ENCODE assay signal across 16 cellular contexts in the genomic region with DNA sequence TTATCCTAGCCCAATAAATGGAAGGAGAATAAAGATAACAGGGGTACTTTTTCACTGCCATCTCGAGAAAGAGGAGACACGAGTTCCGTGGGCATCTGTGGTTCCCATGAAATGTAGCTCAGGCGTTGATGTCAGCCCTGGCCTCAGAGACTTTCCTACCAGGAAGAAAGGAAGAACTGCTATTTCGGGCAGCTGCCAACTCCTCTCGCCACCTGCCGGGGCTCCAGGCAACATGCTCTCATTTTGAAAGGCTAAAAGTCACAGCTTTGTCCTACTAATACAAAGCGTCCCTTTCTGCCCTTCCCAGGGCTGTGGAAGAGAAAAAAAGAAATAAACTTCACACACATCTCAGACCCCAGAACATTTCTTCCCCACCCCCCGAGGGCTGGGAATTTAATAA.
DNase-seq lines count a peak whose midpoint lies in the region; ATAC-seq, FAIRE-seq and TF ChIP-seq lines count a peak whose summit lies in the region.
"Had no signal": no experiment of that assay in that cellular context is flagged by ENCODE, and none has a peak within 500 bp of the region (broad histone marks: within the 10 kb centered on the region; RNA-seq: fewer than 3 reads in every experiment).

No MANE protein-coding gene starts in this region.

- DNase-seq in left ventricle myocardium inferior (no peak), left cardiac atrium (no peak), astrocyte (ENCODE audit: low read depth) (peak; percentile 8), left kidney (ENCODE audit: low read depth, low spot score) (peak; percentile 43), nephron progenitor cell (no peak), Calu3 (no peak), gastrocnemius medialis (no peak)
- DNase-seq: activated CD4-positive, alpha-beta T cell treated with anti-CD3 and anti-CD28 coated beads for 1 hour; lower lobe of right lung; stomach; T-cell had no signal

- peaks cover 52% of the 10 kb centered on the region for H3K27me3 ChIP-seq in left ventricle myocardium inferior (ENCODE audit: low read depth)
- no peaks in the 10 kb centered on the region for H3K27me3 ChIP-seq in astrocyte (ENCODE audit: insufficient read depth, low read length)
- H3K27me3 ChIP-seq in gastrocnemius medialis: no peaks in the 10 kb centered on the region

- H3K4me1 Mint-ChIP-seq in astrocyte (ENCODE audit: low read depth, unreplicated experiment): peaks cover 17% of the 10 kb centered on the region
- peaks cover 30% of the 10 kb centered on the region for H3K4me1 Mint-ChIP-seq in nephron progenitor cell
- no peaks in the 10 kb centered on the region for H3K4me1 Mint-ChIP-seq in Calu3 (ENCODE audit: low read depth, unreplicated experiment)

- ATAC-seq in left cardiac atrium (no peak), HG02973 (IDR thresholded peaks at IDR 0.05; ENCODE audit: unreplicated experiment) (no peak), gastrocnemius medialis (no peak)
- ATAC-seq: esophagus mucosa, lower lobe of right lung, T-cell had no signal

- H4K20me1 ChIP-seq in astrocyte (ENCODE audit: insufficient read depth, low read length): no peaks in the 10 kb centered on the region

- H3K27ac ChIP-seq in left ventricle myocardium inferior (replicated peaks) (no peak overlapping the region), astrocyte (ENCODE audit: low read depth, low read length) (no peak overlapping the region), gastrocnemius medialis (no peak overlapping the region)
- H3K27ac ChIP-seq: lower lobe of right lung, stomach had no signal

- no peak overlapping the region for H2AFZ ChIP-seq in astrocyte (ENCODE audit: low read depth, low read length)

- CTCF ChIA-PET in Calu3 (lab: Charles Lee): no interaction called here

- no peaks in the 10 kb centered on the region for H3K9me3 ChIP-seq in left ventricle myocardium inferior (replicated peaks)
- no peaks in the 10 kb centered on the region for H3K9me3 ChIP-seq in astrocyte (ENCODE audit: insufficient read depth, low read depth, low read length)
- H3K9me3 ChIP-seq in gastrocnemius medialis: no peaks in the 10 kb centered on the region
- H3K9me3 ChIP-seq: lower lobe of right lung, stomach had no signal

- no peaks in the 10 kb centered on the region for H3K27me3 Mint-ChIP-seq in astrocyte (ENCODE audit: low read depth, unreplicated experiment)
- peaks cover 5% of the 10 kb centered on the region for H3K27me3 Mint-ChIP-seq in nephron progenitor cell (ENCODE audit: low read depth, poor library complexity)
- no peaks in the 10 kb centered on the region for H3K27me3 Mint-ChIP-seq in Calu3 (ENCODE audit: unreplicated experiment)

- no peaks in the 10 kb centered on the region for H3K79me2 ChIP-seq in astrocyte (ENCODE audit: insufficient read depth, low read length)

- H3K4me3 ChIP-seq in left ventricle myocardium inferior: no peak overlapping the region
- no peak overlapping the region for H3K4me3 ChIP-seq in astrocyte (ENCODE audit: insufficient read depth, low read depth, low read length)
- H3K4me3 ChIP-seq in gastrocnemius medialis: no peak overlapping the region
- H3K4me3 ChIP-seq: lower lobe of right lung, stomach had no signal

- no TSS peak for BruUV-seq in Calu3 (replicated peaks; lab: Mats Ljungman, UMichigan)

- H3K36me3 ChIP-seq in left ventricle myocardium inferior (no peaks in the 10 kb centered on the region), astrocyte (ENCODE audit: insufficient read depth, low read length) (no peaks in the 10 kb centered on the region), gastrocnemius medialis (no peaks in the 10 kb centered on the region)
- H3K36me3 ChIP-seq: lower lobe of right lung had no signal

- in situ Hi-C loops in gastrocnemius medialis (cut with MboI; ENCODE audit: low sequenced_read_pairs in 4 of 4): loop anchor here in 2 of 4 donors (25.0 kb wide), 1 partner anchor 187 kb away; the partner anchor contains the start of gene RCVRN (in 2 of the 2)

- intact Hi-C loops in left ventricle myocardium inferior (cut with micrococcal nuclease) (no loop called here), left cardiac atrium (cut with DNase I) (loop anchor here in 1 of 2 donors (5.0 kb wide), 1 partner anchor 202 kb away; no protein-coding TSS in a partner anchor), Calu3 (cut with micrococcal nuclease; ENCODE audit: unreplicated experiment) (loop anchor here (5.0 kb wide), 1 partner anchor 42 kb away; no protein-coding TSS in a partner anchor), gastrocnemius medialis (cut with DNase I; ENCODE audit: low total_unique reads) (no loop called here)

- H3K27ac Mint-ChIP-seq in astrocyte (ENCODE audit: unreplicated experiment): no peak overlapping the region
- no peak overlapping the region for H3K27ac Mint-ChIP-seq in nephron progenitor cell
- H3K27ac Mint-ChIP-seq in Calu3 (ENCODE audit: unreplicated experiment): no peak overlapping the region
- H3K27ac Mint-ChIP-seq: activated naive CD8-positive, alpha-beta T cell; T-cell had no signal

- TF ChIP-seq CTCF in left ventricle myocardium inferior (IDR thresholded peaks at IDR 0.05; ENCODE audit: borderline replicate concordance): peak; percentile 35
- peak; percentile 19 for TF ChIP-seq CTCF in astrocyte (IDR thresholded peaks at IDR 0.05; ENCODE audit: insufficient read depth, low read depth, low read length)
- TF ChIP-seq CTCF in nephron progenitor cell (IDR thresholded peaks at IDR 0.05): no peak
- no peak for TF ChIP-seq CTCF in Calu3 (IDR thresholded peaks at IDR 0.05; ENCODE audit: unreplicated experiment)
- no peak for TF ChIP-seq CTCF in gastrocnemius medialis (IDR thresholded peaks at IDR 0.05 in 4 of 5, conservative IDR thresholded peaks at IDR 0.05 in 1 of 5)

- no peak for FAIRE-seq in astrocyte (lab: Jason Lieb, UNC)
- FAIRE-seq: colon had no signal

- H3K4me1 ChIP-seq in left ventricle myocardium inferior (no peaks in the 10 kb centered on the region), astrocyte (ENCODE audit: insufficient read depth, low read length) (no peaks in the 10 kb centered on the region), gastrocnemius medialis (no peaks in the 10 kb centered on the region)
- H3K4me1 ChIP-seq: lower lobe of right lung, stomach had no signal

- H3K9me3 Mint-ChIP-seq in astrocyte (ENCODE audit: unreplicated experiment) (no peaks in the 10 kb centered on the region), nephron progenitor cell (no peaks in the 10 kb centered on the region), Calu3 (ENCODE audit: low read depth, unreplicated experiment) (no peaks in the 10 kb centered on the region)
- H3K9me3 Mint-ChIP-seq: nephron, T-cell had no signal

- H3K4me3 Mint-ChIP-seq in astrocyte (ENCODE audit: unreplicated experiment): no peak overlapping the region
- H3K4me3 Mint-ChIP-seq in nephron progenitor cell: no peak overlapping the region
- no peak overlapping the region for H3K4me3 Mint-ChIP-seq in Calu3 (ENCODE audit: low read depth, unreplicated experiment)
- H3K4me3 Mint-ChIP-seq: activated naive CD8-positive, alpha-beta T cell; nephron; T-cell had no signal

- H3K4me2 ChIP-seq in astrocyte (ENCODE audit: low read length): no peak overlapping the region

- no peak for TF ChIP-seq POLR2A in gastrocnemius medialis (IDR thresholded peaks at IDR 0.05)

- peaks cover 4% of the 10 kb centered on the region for H3K36me3 Mint-ChIP-seq in astrocyte (ENCODE audit: low read depth, unreplicated experiment)
- H3K36me3 Mint-ChIP-seq in nephron progenitor cell (ENCODE audit: low read depth): no peaks in the 10 kb centered on the region
- no peaks in the 10 kb centered on the region for H3K36me3 Mint-ChIP-seq in Calu3 (ENCODE audit: insufficient read depth, unreplicated experiment)
- H3K36me3 Mint-ChIP-seq: activated naive CD8-positive, alpha-beta T cell; T-cell had no signal

- no peak overlapping the region for H3K9ac ChIP-seq in astrocyte (ENCODE audit: low read length)

Comparison
In these comparisons a context has a peak if more than half of its experiments do, and no peak if none do; other contexts are left out.
1. DNase-seq: peak in astrocyte (single experiment) and left kidney (single experiment); none in left ventricle myocardium inferior (single experiment), left cardiac atrium (single experiment), nephron progenitor cell (single experiment), Calu3 (single experiment) and gastrocnemius medialis (0 of 2).
2. CTCF ChIP-seq: peak in left ventricle myocardium inferior (single experiment) and astrocyte (single experiment); none in nephron progenitor cell (single experiment), Calu3 (single experiment) and gastrocnemius medialis (0 of 5).